In the genomic region with DNA sequence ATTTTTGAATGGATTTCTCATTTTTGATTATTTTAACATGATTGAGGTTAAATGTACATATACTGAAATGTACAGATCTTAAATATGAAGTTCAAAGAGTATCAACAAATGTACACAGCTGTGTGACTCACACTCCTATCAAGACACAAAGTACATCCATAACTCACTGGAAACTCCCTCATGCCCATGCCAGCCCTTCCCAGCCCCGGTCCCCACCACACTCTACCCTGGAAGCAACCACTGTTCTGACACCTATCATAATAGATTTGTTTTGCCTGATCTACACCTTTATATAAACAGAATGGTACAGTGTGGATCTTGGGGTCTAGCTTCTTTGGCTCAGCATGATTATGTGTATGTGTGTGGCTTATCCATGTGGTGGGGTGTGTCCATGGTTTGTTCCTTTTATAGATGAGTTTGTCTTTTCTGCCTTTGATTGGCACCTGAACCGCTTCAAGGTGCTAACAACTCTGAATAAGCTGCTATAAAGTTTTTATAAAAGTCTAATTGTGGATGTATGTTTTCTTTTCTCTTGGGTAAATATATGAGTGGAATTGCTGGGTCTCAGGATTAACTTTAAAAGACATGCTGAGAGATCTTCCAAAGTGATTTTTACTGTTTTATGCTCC, we compare ENCODE assay signal across 18 cellular contexts.
DNase-seq lines count a peak whose midpoint lies in the region; TF ChIP-seq lines count a peak whose summit lies in the region.
"Had no signal": no experiment of that assay in that cellular context is flagged by ENCODE, and none has a peak within 500 bp of the region (broad histone marks: within the 10 kb centered on the region; RNA-seq: fewer than 3 reads in every experiment).

No MANE protein-coding gene starts in this region.

- H3K27me3 ChIP-seq in Peyer's patch = no peaks in the 10 kb centered on the region
- no peaks in the 10 kb centered on the region for H3K27me3 ChIP-seq in osteoblast (ENCODE audit: insufficient read depth, low read length)
- H3K27me3 ChIP-seq: suprapubic skin had no signal

- no peak overlapping the region for H3K4me2 ChIP-seq in osteoblast (ENCODE audit: insufficient read depth, low read length)

- H3K27ac ChIP-seq in Peyer's patch (peak overlapping the region in 2 of 4 donors; percentile 44 to 87), osteoblast (ENCODE audit: low read depth, low read length) (no peak overlapping the region)
- H3K27ac ChIP-seq: suprapubic skin had no signal

- no peak for TF ChIP-seq POLR2A in Peyer's patch (IDR thresholded peaks at IDR 0.05)

- no peak overlapping the region for H3K27ac Mint-ChIP-seq in osteocyte (ENCODE audit: unreplicated experiment)
- H3K27ac Mint-ChIP-seq: CD8-positive, alpha-beta T cell had no signal

- H3K79me2 ChIP-seq in osteoblast (ENCODE audit: insufficient read depth, low read length) = no peaks in the 10 kb centered on the region

- peaks cover 16% of the 10 kb centered on the region for H3K36me3 Mint-ChIP-seq in osteocyte (ENCODE audit: unreplicated experiment)
- H3K36me3 Mint-ChIP-seq: CD8-positive, alpha-beta T cell had no signal

- H3K9me3 ChIP-seq in Peyer's patch (no peaks in the 10 kb centered on the region), osteoblast (ENCODE audit: low read depth, low read length) (no peaks in the 10 kb centered on the region)
- H3K9me3 ChIP-seq: suprapubic skin had no signal

- TF ChIP-seq CTCF in Peyer's patch (IDR thresholded peaks at IDR 0.05) = no peak
- no peak for TF ChIP-seq CTCF in fibroblast of mammary gland (conservative IDR thresholded peaks at IDR 0.05; ENCODE audit: control insufficient read depth, insufficient read depth, low read depth, low read length)
- no peak for TF ChIP-seq CTCF in osteoblast (IDR thresholded peaks at IDR 0.05; ENCODE audit: extremely low read depth, low read depth, low read length)
- no peak for TF ChIP-seq CTCF in osteocyte (IDR thresholded peaks at IDR 0.05)

- H3K4me3 Mint-ChIP-seq in osteocyte (ENCODE audit: unreplicated experiment) = no peak overlapping the region
- H3K4me3 Mint-ChIP-seq: CD8-positive, alpha-beta T cell had no signal

- H3K4me1 Mint-ChIP-seq in osteocyte (ENCODE audit: unreplicated experiment) = peaks cover 26% of the 10 kb centered on the region

- H3K36me3 ChIP-seq in Peyer's patch = no peaks in the 10 kb centered on the region
- H3K36me3 ChIP-seq in osteoblast (ENCODE audit: insufficient read depth, low read length) = no peaks in the 10 kb centered on the region
- H3K36me3 ChIP-seq: suprapubic skin had no signal

- no peak overlapping the region for H2AFZ ChIP-seq in osteoblast (ENCODE audit: low read length)

- peaks cover 3% of the 10 kb centered on the region for H4K20me1 ChIP-seq in osteoblast (ENCODE audit: insufficient read depth, low read length)

- DNase-seq in Daoy (ENCODE audit: low read depth) (peak; percentile 52), Peyer's patch (peak in 2 of 3 donors; percentile 70 to 72), fibroblast of mammary gland (ENCODE audit: low read depth) (peak; percentile 24), osteoblast (ENCODE audit: insufficient read length, low spot score, missing footprints) (peak; percentile 78), SKM-1 (lab: John Stamatoyannopoulos, UW; ENCODE audit: unreplicated experiment) (no peak), osteocyte (ENCODE audit: extremely low spot score, unreplicated experiment) (no peak), hippocampal formation (lab: John Stamatoyannopoulos, UW) (no peak)
- no peak for DNase-seq in activated CD8-positive, alpha-beta memory T cell treated with anti-CD3 and anti-CD28 coated beads, Interleukin-2, amount 50 U/mL, for 48 hours
- DNase-seq: activated CD4-positive, alpha-beta T cell treated with anti-CD3 and anti-CD28 coated beads, Interleukin-2, amount 50 U/mL, for 4 hours; activated naive CD4-positive, alpha-beta T cell treated with anti-CD3 and anti-CD28 coated beads, Interleukin-2, amount 50 U/mL, for 16 hours; activated T-cell treated with anti-CD3 and anti-CD28 coated beads, Interleukin-2, amount 50 U/mL, for 48 hours; aorta; CD8-positive, alpha-beta T cell; kidney; NCI-H1694 treated with DMSO at 0.1 percent for 48 hours; SIG-M5; stimulated activated CD8-positive, alpha-beta memory T cell treated with anti-CD3 and anti-CD28 coated beads, Interleukin-4, amount 100 ng/mL, for 48 hours had no signal

- H3K4me1 ChIP-seq in Peyer's patch = no peaks in the 10 kb centered on the region
- peaks cover 8% of the 10 kb centered on the region for H3K4me1 ChIP-seq in osteoblast (ENCODE audit: insufficient read depth, low read length)

- H3K27me3 Mint-ChIP-seq in osteocyte (ENCODE audit: unreplicated experiment) = no peaks in the 10 kb centered on the region

- H3K4me3 ChIP-seq in Peyer's patch (no peak overlapping the region), fibroblast of mammary gland (ENCODE audit: control insufficient read depth, low read depth, low read length) (no peak overlapping the region), osteoblast (ENCODE audit: insufficient read depth, low read length) (no peak overlapping the region)
- H3K4me3 ChIP-seq: suprapubic skin had no signal

- H3K9me3 Mint-ChIP-seq in osteocyte (ENCODE audit: unreplicated experiment) = peaks cover 9% of the 10 kb centered on the region
- H3K9me3 Mint-ChIP-seq: CD8-positive, alpha-beta T cell had no signal

Comparison
In these comparisons a context has a peak if more than half of its experiments do, and no peak if none do; other contexts are left out.
1. DNase-seq: peak in Daoy (single experiment), Peyer's patch (2 of 3), fibroblast of mammary gland (single experiment) and osteoblast (single experiment); none in SKM-1 (single experiment), osteocyte (single experiment), activated CD8-positive, alpha-beta memory T cell treated with anti-CD3 and anti-CD28 coated beads, Interleukin-2, amount 50 U/mL, for 48 hours (single experiment) and hippocampal formation (0 of 2).